In the genomic region with DNA sequence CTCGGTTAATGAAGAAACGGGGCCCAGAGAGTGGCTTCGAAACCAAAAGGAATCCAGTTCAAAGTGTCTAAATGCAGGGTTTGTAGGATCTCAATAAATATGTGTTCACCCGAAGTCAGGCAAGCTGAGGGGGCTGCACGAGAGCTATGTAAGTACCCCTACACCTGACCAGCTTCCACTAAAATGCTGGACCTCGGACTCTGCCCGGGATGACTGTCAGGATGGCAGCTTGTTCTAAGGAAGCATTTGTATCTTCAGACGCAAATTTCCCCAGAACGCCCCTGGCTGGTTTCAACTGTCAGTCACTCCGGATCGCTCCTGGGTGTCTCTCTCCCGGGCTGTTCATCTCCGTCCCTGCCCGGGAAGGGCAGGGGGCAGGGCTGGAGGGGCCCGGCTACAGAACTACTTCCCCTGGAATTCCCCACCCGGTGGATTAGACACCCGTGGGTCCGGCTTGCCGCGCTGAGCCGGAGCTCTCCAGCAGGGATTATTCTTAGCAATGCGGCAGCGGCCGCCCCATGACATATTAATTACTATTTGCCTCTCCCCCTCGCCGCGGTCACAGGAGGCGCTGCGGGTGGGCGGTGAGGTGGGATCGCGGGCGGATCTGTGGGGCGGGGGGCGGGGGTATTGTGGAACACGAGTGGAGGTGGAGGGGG, we compare ENCODE assay signal across 8 cellular contexts.
DNase-seq lines count a peak whose midpoint lies in the region; ATAC-seq and TF ChIP-seq lines count a peak whose summit lies in the region.

No MANE protein-coding gene starts in this region.

- H3K79me1 ChIP-seq in neuronal stem cell (ENCODE audit: low read depth, low read length): peaks cover 2% of the 10 kb centered on the region

- H2AFZ ChIP-seq in fibroblast of lung (ENCODE audit: low read length) (no peak overlapping the region), neuronal stem cell (ENCODE audit: low read length) (peak overlapping the region; percentile 94)

- H4K91ac ChIP-seq in neuronal stem cell (ENCODE audit: low read depth, low read length, poor library complexity): no peak overlapping the region

- H3K4me2 ChIP-seq in fibroblast of lung (ENCODE audit: extremely low read depth, insufficient read depth, low read length) (peak overlapping the region; percentile 80), neuronal stem cell (ENCODE audit: insufficient read depth, low read length, poor library complexity, severe bottlenecking) (peak overlapping the region; percentile 97)

- DNase-seq in CD4-positive, CD25-positive, alpha-beta regulatory T cell: no peak
- DNase-seq in NCI-H69 (lab: John Stamatoyannopoulos, UW) (peak; percentile 75), fibroblast of lung (ENCODE audit: low read depth in 2 of 2) (peak in 1 of 2 donors; percentile 8), neuronal stem cell (ENCODE audit: low spot score) (no peak)
- no peak for DNase-seq in activated CD8-positive, alpha-beta memory T cell treated with anti-CD3 and anti-CD28 coated beads, Interleukin-2, amount 50 U/mL, for 4 hours
- DNase-seq in activated CD8-positive, alpha-beta memory T cell treated with anti-CD3 and anti-CD28 coated beads for 24 hours: no peak

- no peak overlapping the region for H4K8ac ChIP-seq in neuronal stem cell (ENCODE audit: low read depth, low read length)

- H4K20me1 ChIP-seq in fibroblast of lung (ENCODE audit: control insufficient read depth, extremely low read depth, insufficient read depth, low read length): no peaks in the 10 kb centered on the region

- H3K79me2 ChIP-seq in fibroblast of lung (ENCODE audit: control insufficient read depth, insufficient read depth, low read length): no peaks in the 10 kb centered on the region

- no CpG with 5 or more reads among the region's 36 CpGs for WGBS in neuronal stem cell (ENCODE audit: extremely low coverage in 2 of 2, insufficient read length in 2 of 2, insufficient replicate concordance in 1 of 2), 2 donors

- peaks cover 49% of the 10 kb centered on the region for H3K27me3 Mint-ChIP-seq in CD4-positive, CD25-positive, alpha-beta regulatory T cell

- H3K4me1 Mint-ChIP-seq in CD4-positive, CD25-positive, alpha-beta regulatory T cell: peaks cover 0 to 22% (median 9%) of the 10 kb centered on the region in 4 donors

- no peak overlapping the region for H2BK120ac ChIP-seq in neuronal stem cell (ENCODE audit: low read depth, low read length)

- H3K36me3 ChIP-seq in CD4-positive, CD25-positive, alpha-beta regulatory T cell (ENCODE audit: control insufficient read depth, insufficient read depth, low read length): no peaks in the 10 kb centered on the region
- no peaks in the 10 kb centered on the region for H3K36me3 ChIP-seq in fibroblast of lung (ENCODE audit: control insufficient read depth, insufficient read depth, low read length)
- H3K36me3 ChIP-seq in neuronal stem cell (replicated peaks in 1 of 2; ENCODE audit: control insufficient read depth in 2 of 2, insufficient read depth in 2 of 2, low read length in 2 of 2): peaks cover 0 to 3% of the 10 kb centered on the region in 2 donors

- no peak overlapping the region for H2BK12ac ChIP-seq in neuronal stem cell (ENCODE audit: low read length)

- peak overlapping the region; percentile 4 to 65 (median 42) for H3K4me3 Mint-ChIP-seq in CD4-positive, CD25-positive, alpha-beta regulatory T cell

- peaks cover 21% of the 10 kb centered on the region for H3K27me3 ChIP-seq in CD4-positive, CD25-positive, alpha-beta regulatory T cell (ENCODE audit: control insufficient read depth, insufficient read depth, low read length)
- H3K27me3 ChIP-seq in fibroblast of lung (ENCODE audit: control insufficient read depth, insufficient read depth, low read length): peaks cover 12% of the 10 kb centered on the region
- H3K27me3 ChIP-seq in neuronal stem cell (ENCODE audit: control insufficient read depth in 3 of 3, insufficient read depth in 3 of 3, low read depth in 1 of 3, low read length in 3 of 3): peaks cover 0 to 9% (median 0%) of the 10 kb centered on the region in 3 experiments

- H3K27ac ChIP-seq in CD4-positive, CD25-positive, alpha-beta regulatory T cell (ENCODE audit: insufficient read depth, low read length, poor library complexity, severe bottlenecking): no peak overlapping the region
- H3K27ac ChIP-seq in fibroblast of lung (ENCODE audit: insufficient read depth, low read length) (no peak overlapping the region), neuronal stem cell (replicated peaks; ENCODE audit: low read length) (no peak overlapping the region)

- no peak for ATAC-seq in CD4-positive, CD25-positive, alpha-beta regulatory T cell (ENCODE audit: low read depth in 2 of 2)
- ATAC-seq in GM19397 (IDR thresholded peaks at IDR 0.05; ENCODE audit: unreplicated experiment) (no peak), GM18867 (IDR thresholded peaks at IDR 0.05; ENCODE audit: unreplicated experiment) (no peak)

- H3K4me3 ChIP-seq in CD4-positive, CD25-positive, alpha-beta regulatory T cell (ENCODE audit: low read depth, low read length): no peak overlapping the region
- H3K4me3 ChIP-seq in fibroblast of lung (replicated peaks in 1 of 4; ENCODE audit: control extremely low read depth in 1 of 4, insufficient read depth in 1 of 4, low read depth in 3 of 4, low read length in 4 of 4): peak overlapping the region in 3 of 4 experiments; percentile 27 to 56 (median 32)
- peak overlapping the region; percentile 59 to 99 for H3K4me3 ChIP-seq in neuronal stem cell (ENCODE audit: low read length in 2 of 2)

- no peak overlapping the region for H3K4ac ChIP-seq in neuronal stem cell (ENCODE audit: low read length)

- H3K9me3 Mint-ChIP-seq in CD4-positive, CD25-positive, alpha-beta regulatory T cell: peaks cover 0 to 2% (median 0%) of the 10 kb centered on the region in 7 donors

- no peak overlapping the region for H3K27ac Mint-ChIP-seq in CD4-positive, CD25-positive, alpha-beta regulatory T cell

- H3K9ac ChIP-seq in fibroblast of lung (ENCODE audit: insufficient read depth, low read length) (no peak overlapping the region), neuronal stem cell (ENCODE audit: low read depth, low read length, poor library complexity) (peak overlapping the region; percentile 97)

- H2BK15ac ChIP-seq in neuronal stem cell (ENCODE audit: low read length): no peak overlapping the region

- H2AK5ac ChIP-seq in neuronal stem cell (ENCODE audit: low read depth, low read length): no peak overlapping the region

- H2BK5ac ChIP-seq in neuronal stem cell (ENCODE audit: low read length): peak overlapping the region; percentile 88

- no peak overlapping the region for H3K23ac ChIP-seq in neuronal stem cell (ENCODE audit: low read depth, low read length, poor library complexity)

- H3K18ac ChIP-seq in neuronal stem cell (ENCODE audit: low read length): peak overlapping the region; percentile 99

- H3K4me1 ChIP-seq in CD4-positive, CD25-positive, alpha-beta regulatory T cell (ENCODE audit: control insufficient read depth, insufficient read depth, low read length, poor library complexity, severe bottlenecking): no peaks in the 10 kb centered on the region
- H3K4me1 ChIP-seq in fibroblast of lung (ENCODE audit: control insufficient read depth, extremely low read depth, insufficient read depth, low read length) (no peaks in the 10 kb centered on the region), neuronal stem cell (ENCODE audit: control insufficient read depth in 2 of 2, insufficient read depth in 1 of 2, low read depth in 1 of 2, low read length in 2 of 2) (peaks cover 11 to 17% of the 10 kb centered on the region in 2 donors)

- H3K36me3 Mint-ChIP-seq in CD4-positive, CD25-positive, alpha-beta regulatory T cell: no peaks in the 10 kb centered on the region

- H3K14ac ChIP-seq in neuronal stem cell (ENCODE audit: low read length): no peak overlapping the region

- H3K9me3 ChIP-seq in CD4-positive, CD25-positive, alpha-beta regulatory T cell (ENCODE audit: control insufficient read depth in 2 of 2, low read length in 2 of 2): no peaks in the 10 kb centered on the region
- H3K9me3 ChIP-seq in fibroblast of lung (ENCODE audit: control insufficient read depth, insufficient read depth, low read depth, low read length) (no peaks in the 10 kb centered on the region), neuronal stem cell (replicated peaks in 1 of 2; ENCODE audit: control insufficient read depth in 2 of 2, insufficient read depth in 1 of 2, low read depth in 1 of 2, low read length in 2 of 2) (no peaks in the 10 kb centered on the region)

- TF ChIP-seq CTCF in fibroblast of lung (conservative IDR thresholded peaks at IDR 0.05 in 1 of 2, IDR thresholded peaks at IDR 0.05 in 1 of 2; ENCODE audit: low read depth in 1 of 2, low read length in 2 of 2): no peak
